In genomic region chr2:237403024-237403882, GRCh38 we compare ENCODE assay signal across 13 cellular contexts. TPM values are rescaled to one million over a fixed set of nuclear protein-coding genes. Genes with fewer than 3 reads are reported as not detected.
DNase-seq lines count a peak whose midpoint lies in the region; ATAC-seq and TF ChIP-seq lines count a peak whose summit lies in the region.
"Had no signal": no experiment of that assay in that cellular context is flagged by ENCODE, and none has a peak within 500 bp of the region (broad histone marks: within the 10 kb centered on the region; RNA-seq: fewer than 3 reads in every experiment).

No MANE protein-coding gene starts in this region.

- ATAC-seq in HG03135 (IDR thresholded peaks at IDR 0.05; ENCODE audit: unreplicated experiment) = no peak
- ATAC-seq: activated naive CD4-positive, alpha-beta T cell treated with anti-CD3 and anti-CD28 coated beads, Interleukin-2, amount 50 U/mL, for 72 hours; esophagus mucosa had no signal

- H3K4me1 ChIP-seq in SK-N-SH (ENCODE audit: control insufficient read depth in 1 of 2, insufficient read depth in 2 of 2, low read depth in 1 of 2, low read length in 1 of 2) (peaks cover 6 to 20% of the 10 kb centered on the region in 2 experiments), transverse colon (peaks cover 2 to 33% (median 4%) of the 10 kb centered on the region in 4 donors), PC-9 (replicated peaks; ENCODE audit: insufficient read depth) (no peaks in the 10 kb centered on the region)

- in situ Hi-C loops in transverse colon (cut with MboI; ENCODE audit: low pct_ligation_motif_present in 1 of 4, low pct_unique_long_range_greater_than_20kb in 1 of 4, low sequenced_read_pairs in 3 of 4) = loop anchor here in 2 of 4 donors (25.0 kb wide), 1 partner anchor 241 kb away; no protein-coding TSS in a partner anchor
- in situ Hi-C loops in GM13977 (cut with MboI; ENCODE audit: low pct_unique_long_range_greater_than_20kb, low sequenced_read_pairs, unreplicated experiment) = no loop called here

- DNase-seq in SK-N-SH (no peak), fibroblast of gingiva (ENCODE audit: low read depth) (peak; percentile 91), myocyte (ENCODE audit: low read depth) (peak; percentile 86), transverse colon (no peak), PC-9 (no peak), GM13977 (ENCODE audit: low spot score) (no peak)
- DNase-seq in activated T-cell treated with anti-CD3 and anti-CD28 coated beads, Interleukin-2, amount 50 U/mL, for 1 hour = no peak
- DNase-seq: activated CD4-positive, alpha-beta T cell treated with anti-CD3 and anti-CD28 coated beads for 1 hour; activated CD8-positive, alpha-beta memory T cell treated with anti-CD3 and anti-CD28 coated beads, Interleukin-2, amount 50 U/mL, for 48 hours; NCI-H82 had no signal

- H3K79me2 ChIP-seq in SK-N-SH (ENCODE audit: insufficient read depth) (peaks cover 17% of the 10 kb centered on the region), PC-9 (ENCODE audit: low read depth) (no peaks in the 10 kb centered on the region)

- TF ChIP-seq RAD21 in SK-N-SH (IDR thresholded peaks at IDR 0.05; ENCODE audit: low read length) = no peak

- CTCF ChIA-PET in SK-N-SH (lab: Yijun Ruan, JAX) (interaction anchor here (0.7 to 2.4 kb wide), 5 partner anchors 11 to 72 kb away, joined by 3 to 8 read pairs (median 4); no protein-coding TSS in a partner anchor), PC-9 (lab: Charles Lee) (no interaction called here)

- H3F3A ChIP-seq in SK-N-SH (replicated peaks; ENCODE audit: insufficient read depth) (no peaks in the 10 kb centered on the region), PC-9 (ENCODE audit: insufficient read depth, low read depth) (no peaks in the 10 kb centered on the region)

- TF ChIP-seq EP300 in SK-N-SH (IDR thresholded peaks at IDR 0.05; ENCODE audit: borderline replicate concordance in 1 of 2, low read depth in 1 of 2, low read length in 1 of 2) = no peak
- no peak for TF ChIP-seq EP300 in transverse colon (IDR thresholded peaks at IDR 0.05; ENCODE audit: low read depth)

- no peaks in the 10 kb centered on the region for H3K9me3 ChIP-seq in SK-N-SH
- H3K9me3 ChIP-seq in transverse colon = no peaks in the 10 kb centered on the region
- H3K9me3 ChIP-seq in PC-9 (ENCODE audit: insufficient read depth, low read depth) = no peaks in the 10 kb centered on the region; the same call in 1 of the 2 replicates

- no peak for TF ChIP-seq POLR2A in transverse colon (IDR thresholded peaks at IDR 0.05)

- H3K27me3 ChIP-seq in SK-N-SH (ENCODE audit: insufficient read depth) (no peaks in the 10 kb centered on the region), transverse colon (peaks cover 8% of the 10 kb centered on the region), PC-9 (ENCODE audit: insufficient read depth, low read depth) (peaks cover 39% of the 10 kb centered on the region)

- intact Hi-C loops in transverse colon (cut with DNase I; ENCODE audit: low total_unique reads) (no loop called here), PC-9 (cut with micrococcal nuclease; ENCODE audit: unreplicated experiment) (no loop called here)

- POLR2A ChIA-PET in SK-N-SH (lab: Yijun Ruan, JAX) (no interaction called here), PC-9 (lab: Charles Lee; ENCODE audit: unreplicated experiment) (interaction anchor here (0.5 kb wide), 1 partner anchor 72 kb away, joined by 4 read pairs; no protein-coding TSS in a partner anchor)

- H3K4me3 ChIP-seq in SK-N-SH (ENCODE audit: low read depth in 2 of 2, low read length in 1 of 2) = no peak overlapping the region
- no peak overlapping the region for H3K4me3 ChIP-seq in transverse colon
- H3K4me3 ChIP-seq in PC-9 = no peak overlapping the region

- H3K27ac ChIP-seq in SK-N-SH (ENCODE audit: low read depth in 2 of 2, low read length in 1 of 2) = peak overlapping the region in 1 of 2 experiments; percentile 58; a peak in 2 of 4 replicates
- H3K27ac ChIP-seq in transverse colon = peak overlapping the region; percentile 15 to 95 (median 61)
- no peak overlapping the region for H3K27ac ChIP-seq in PC-9

- no peak overlapping the region for H2AFZ ChIP-seq in SK-N-SH (ENCODE audit: low read depth)
- H2AFZ ChIP-seq in PC-9 = no peak overlapping the region

- no peak overlapping the region for H3K9ac ChIP-seq in SK-N-SH

- H3K36me3 ChIP-seq in SK-N-SH (replicated peaks in 1 of 2; ENCODE audit: control insufficient read depth in 1 of 2, insufficient read depth in 2 of 2, low read length in 1 of 2) (no peaks in the 10 kb centered on the region), transverse colon (no peaks in the 10 kb centered on the region), PC-9 (ENCODE audit: low read depth) (no peaks in the 10 kb centered on the region)

- no TSS peak for BruUV-seq in PC-9 (replicated peaks; lab: Mats Ljungman, UMichigan)

- TF ChIP-seq CTCF in SK-N-SH (IDR thresholded peaks at IDR 0.05) (no peak), transverse colon (IDR thresholded peaks at IDR 0.05) (no peak), PC-9 (conservative IDR thresholded peaks at IDR 0.05) (no peak), GM13977 (IDR thresholded peaks at IDR 0.05; ENCODE audit: extremely low read depth, insufficient read depth, missing control alignments) (no peak)

- WGBS in SK-N-SH (ENCODE audit: low lambda C conversion rate) = 85% methylated on average over 11 of the region's 11 CpGs
- WGBS in transverse colon (ENCODE audit: low coverage in 1 of 2), 2 donors = 44 to 75% methylated on average over 2 to 11 of the region's 11 CpGs

- H3K4me2 ChIP-seq in SK-N-SH (no peak overlapping the region), PC-9 (no peak overlapping the region)

- H3K9me2 ChIP-seq in SK-N-SH = no peaks in the 10 kb centered on the region
- no peaks in the 10 kb centered on the region for H3K9me2 ChIP-seq in PC-9 (ENCODE audit: insufficient read depth)

- no peaks in the 10 kb centered on the region for H4K20me1 ChIP-seq in SK-N-SH (ENCODE audit: insufficient read depth)
- no peaks in the 10 kb centered on the region for H4K20me1 ChIP-seq in PC-9 (ENCODE audit: insufficient read depth)

TF ChIP-seq in SK-N-SH, 30 proteins besides CTCF, POLR2A, EP300 and RAD21:
- no peak for TF ChIP-seq SMC3 (IDR thresholded peaks at IDR 0.05; ENCODE audit: low read depth, low read length)
- TF ChIP-seq, protein P1, sequence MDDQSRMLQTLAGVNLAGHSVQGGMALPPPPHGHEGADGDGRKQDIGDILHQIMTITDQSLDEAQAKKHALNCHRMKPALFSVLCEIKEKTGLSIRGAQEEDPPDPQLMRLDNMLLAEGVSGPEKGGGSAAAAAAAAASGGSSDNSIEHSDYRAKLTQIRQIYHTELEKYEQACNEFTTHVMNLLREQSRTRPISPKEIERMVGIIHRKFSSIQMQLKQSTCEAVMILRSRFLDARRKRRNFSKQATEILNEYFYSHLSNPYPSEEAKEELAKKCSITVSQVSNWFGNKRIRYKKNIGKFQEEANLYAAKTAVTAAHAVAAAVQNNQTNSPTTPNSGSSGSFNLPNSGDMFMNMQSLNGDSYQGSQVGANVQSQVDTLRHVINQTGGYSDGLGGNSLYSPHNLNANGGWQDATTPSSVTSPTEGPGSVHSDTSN (IDR thresholded peaks at IDR 0.05) = 0 out of 2 replicates have a peak, but pooled peaks have one; percentile 11
- TF ChIP-seq FOXM1 (IDR thresholded peaks at IDR 0.05; ENCODE audit: low read depth) = no peak
- peak; percentile 64 for TF ChIP-seq TCF12 (IDR thresholded peaks at IDR 0.05)
- TF ChIP-seq RXRA (IDR thresholded peaks at IDR 0.05; ENCODE audit: borderline replicate concordance, low read depth) = no peak
- no peak for TF ChIP-seq ELF1 (IDR thresholded peaks at IDR 0.05)

RNA-seq across cellular contexts. Expression of gene COL6A3, which starts 10.7 kb away (rescaled TPM):
- polyA plus RNA-seq in SK-N-SH (2012; rRNA removed) = 10.7 and 18.5 TPM in 2 replicates
- 9.2 and 11.4 TPM in 2 replicates for polyA plus RNA-seq in SK-N-SH (2012; cell fraction: cytosol; rRNA removed)
- 16.1 and 17.7 TPM in 2 replicates for polyA plus RNA-seq in SK-N-SH (2012; cell fraction: nucleus; rRNA removed)
- 9.0 and 9.1 TPM in 2 replicates for total RNA-seq in myocyte
- polyA plus RNA-seq in myocyte (2012) = 60.9 TPM
- total RNA-seq in transverse colon = 100 to 1,000 TPM in 1 of 4 donors, 10 to 100 TPM in 3; 68.1 to 261 (median 75.6) TPM
- 0.57 and 0.75 TPM in 2 replicates for total RNA-seq in PC-9 (2021)

Comparison
In these comparisons a context has a peak if more than half of its experiments do, and no peak if none do; other contexts are left out.
1. DNase-seq: peak in fibroblast of gingiva (single experiment) and myocyte (single experiment); none in SK-N-SH (single experiment), transverse colon (single experiment), PC-9 (0 of 2), GM13977 (single experiment) and activated T-cell treated with anti-CD3 and anti-CD28 coated beads, Interleukin-2, amount 50 U/mL, for 1 hour (single experiment).